1 cellular context compared by ENCODE assay signal in genomic region chr19:39406656-39407393, GRCh38.
A peak's percentile ranks its signal among the peaks of the same experiment; 100 is the strongest.
TF ChIP-seq lines count a peak whose summit lies in the region.

Gene ZFP36 (plus strand): TSS chr19:39406847. CDS start chr19:39406905, 58 bp downstream.

TF ChIP-seq in HepG2, 621 proteins besides CTCF, POLR2A, EP300 and RAD21 (continued from another document and continues in another):
- TF ChIP-seq CHD4 (IDR thresholded peaks at IDR 0.05; ENCODE audit: borderline replicate concordance, low read length), result peak; percentile 50; the same call in 1 of the 2 replicates
- TF ChIP-seq RBM39 (IDR thresholded peaks at IDR 0.05; ENCODE audit: low read depth, low read length, poor library complexity, severe bottlenecking), result peak; percentile 68
- TF ChIP-seq ZNF510 (CRISPR knock-in tag; IDR thresholded peaks at IDR 0.05; ENCODE audit: low read depth), result 0 out of 2 replicates have a peak, but pooled peaks have one; percentile 34
- TF ChIP-seq KDM3A (CRISPR knock-in tag; IDR thresholded peaks at IDR 0.05; ENCODE audit: low read depth), result peak; percentile 30; the same call in 1 of the 2 replicates
- peak; percentile 54; the same call in 1 of the 2 replicates for TF ChIP-seq ARHGAP35 (CRISPR knock-in tag; IDR thresholded peaks at IDR 0.05; ENCODE audit: borderline replicate concordance)
- TF ChIP-seq ZNF484 (CRISPR knock-in tag; IDR thresholded peaks at IDR 0.05; ENCODE audit: borderline replicate concordance, low read depth), result no peak
- TF ChIP-seq ZNF788 (CRISPR knock-in tag; IDR thresholded peaks at IDR 0.05; ENCODE audit: borderline replicate concordance), result peak; percentile 61
- peak; percentile 71 for TF ChIP-seq ZKSCAN5 (CRISPR knock-in tag; IDR thresholded peaks at IDR 0.05)
- 0 out of 2 replicates have a peak, but pooled peaks have one; percentile 78 for TF ChIP-seq ZNF138 (CRISPR knock-in tag; IDR thresholded peaks at IDR 0.05; ENCODE audit: low read depth)
- TF ChIP-seq ZNF296 (CRISPR knock-in tag; conservative IDR thresholded peaks at IDR 0.05), result 0 out of 2 replicates have a peak, but pooled peaks have one; percentile 19
- no peak for TF ChIP-seq ARNTL (CRISPR knock-in tag; IDR thresholded peaks at IDR 0.05)
- 0 out of 2 replicates have a peak, but pooled peaks have one; percentile 48 for TF ChIP-seq JUND (CRISPR knock-in tag; IDR thresholded peaks at IDR 0.05)
- TF ChIP-seq ZNF574 (CRISPR knock-in tag; IDR thresholded peaks at IDR 0.05), result peak; percentile 47; the same call in 1 of the 2 replicates
- TF ChIP-seq, protein P1, sequence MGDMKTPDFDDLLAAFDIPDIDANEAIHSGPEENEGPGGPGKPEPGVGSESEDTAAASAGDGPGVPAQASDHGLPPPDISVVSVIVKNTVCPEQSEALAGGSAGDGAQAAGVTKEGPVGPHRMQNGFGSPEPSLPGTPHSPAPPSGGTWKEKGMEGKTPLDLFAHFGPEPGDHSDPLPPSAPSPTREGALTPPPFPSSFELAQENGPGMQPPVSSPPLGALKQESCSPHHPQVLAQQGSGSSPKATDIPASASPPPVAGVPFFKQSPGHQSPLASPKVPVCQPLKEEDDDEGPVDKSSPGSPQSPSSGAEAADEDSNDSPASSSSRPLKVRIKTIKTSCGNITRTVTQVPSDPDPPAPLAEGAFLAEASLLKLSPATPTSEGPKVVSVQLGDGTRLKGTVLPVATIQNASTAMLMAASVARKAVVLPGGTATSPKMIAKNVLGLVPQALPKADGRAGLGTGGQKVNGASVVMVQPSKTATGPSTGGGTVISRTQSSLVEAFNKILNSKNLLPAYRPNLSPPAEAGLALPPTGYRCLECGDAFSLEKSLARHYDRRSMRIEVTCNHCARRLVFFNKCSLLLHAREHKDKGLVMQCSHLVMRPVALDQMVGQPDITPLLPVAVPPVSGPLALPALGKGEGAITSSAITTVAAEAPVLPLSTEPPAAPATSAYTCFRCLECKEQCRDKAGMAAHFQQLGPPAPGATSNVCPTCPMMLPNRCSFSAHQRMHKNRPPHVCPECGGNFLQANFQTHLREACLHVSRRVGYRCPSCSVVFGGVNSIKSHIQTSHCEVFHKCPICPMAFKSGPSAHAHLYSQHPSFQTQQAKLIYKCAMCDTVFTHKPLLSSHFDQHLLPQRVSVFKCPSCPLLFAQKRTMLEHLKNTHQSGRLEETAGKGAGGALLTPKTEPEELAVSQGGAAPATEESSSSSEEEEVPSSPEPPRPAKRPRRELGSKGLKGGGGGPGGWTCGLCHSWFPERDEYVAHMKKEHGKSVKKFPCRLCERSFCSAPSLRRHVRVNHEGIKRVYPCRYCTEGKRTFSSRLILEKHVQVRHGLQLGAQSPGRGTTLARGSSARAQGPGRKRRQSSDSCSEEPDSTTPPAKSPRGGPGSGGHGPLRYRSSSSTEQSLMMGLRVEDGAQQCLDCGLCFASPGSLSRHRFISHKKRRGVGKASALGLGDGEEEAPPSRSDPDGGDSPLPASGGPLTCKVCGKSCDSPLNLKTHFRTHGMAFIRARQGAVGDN (CRISPR knock-in tag; IDR thresholded peaks at IDR 0.05), result peak; percentile 75
- TF ChIP-seq, protein P2, sequence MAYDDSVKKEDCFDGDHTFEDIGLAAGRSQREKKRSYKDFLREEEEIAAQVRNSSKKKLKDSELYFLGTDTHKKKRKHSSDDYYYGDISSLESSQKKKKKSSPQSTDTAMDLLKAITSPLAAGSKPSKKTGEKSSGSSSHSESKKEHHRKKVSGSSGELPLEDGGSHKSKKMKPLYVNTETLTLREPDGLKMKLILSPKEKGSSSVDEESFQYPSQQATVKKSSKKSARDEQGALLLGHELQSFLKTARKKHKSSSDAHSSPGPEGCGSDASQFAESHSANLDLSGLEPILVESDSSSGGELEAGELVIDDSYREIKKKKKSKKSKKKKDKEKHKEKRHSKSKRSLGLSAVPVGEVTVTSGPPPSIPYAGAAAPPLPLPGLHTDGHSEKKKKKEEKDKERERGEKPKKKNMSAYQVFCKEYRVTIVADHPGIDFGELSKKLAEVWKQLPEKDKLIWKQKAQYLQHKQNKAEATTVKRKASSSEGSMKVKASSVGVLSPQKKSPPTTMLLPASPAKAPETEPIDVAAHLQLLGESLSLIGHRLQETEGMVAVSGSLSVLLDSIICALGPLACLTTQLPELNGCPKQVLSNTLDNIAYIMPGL (CRISPR knock-in tag; IDR thresholded peaks at IDR 0.05; ENCODE audit: borderline replicate concordance in 1 of 2, low read depth in 1 of 2), result peak in 1 of 2 experiments; percentile 66; a peak in 2 of 4 replicates
- TF ChIP-seq IKZF4 (CRISPR knock-in tag; IDR thresholded peaks at IDR 0.05; ENCODE audit: borderline replicate concordance, low read depth, not compliant biosample characterization), result no peak
- peak; percentile 90 for TF ChIP-seq GATA4 (IDR thresholded peaks at IDR 0.05; ENCODE audit: borderline replicate concordance, low read depth)
- TF ChIP-seq ZFP90 (CRISPR knock-in tag; IDR thresholded peaks at IDR 0.05; ENCODE audit: borderline replicate concordance), result peak; percentile 59; the same call in 1 of the 2 replicates
- 0 out of 2 replicates have a peak, but pooled peaks have one; percentile 61 for TF ChIP-seq ZSCAN12 (CRISPR knock-in tag; IDR thresholded peaks at IDR 0.05)
- TF ChIP-seq ZBTB7B (CRISPR knock-in tag; IDR thresholded peaks at IDR 0.05), result 0 out of 2 replicates have a peak, but pooled peaks have one; percentile 24
- TF ChIP-seq, protein P3, sequence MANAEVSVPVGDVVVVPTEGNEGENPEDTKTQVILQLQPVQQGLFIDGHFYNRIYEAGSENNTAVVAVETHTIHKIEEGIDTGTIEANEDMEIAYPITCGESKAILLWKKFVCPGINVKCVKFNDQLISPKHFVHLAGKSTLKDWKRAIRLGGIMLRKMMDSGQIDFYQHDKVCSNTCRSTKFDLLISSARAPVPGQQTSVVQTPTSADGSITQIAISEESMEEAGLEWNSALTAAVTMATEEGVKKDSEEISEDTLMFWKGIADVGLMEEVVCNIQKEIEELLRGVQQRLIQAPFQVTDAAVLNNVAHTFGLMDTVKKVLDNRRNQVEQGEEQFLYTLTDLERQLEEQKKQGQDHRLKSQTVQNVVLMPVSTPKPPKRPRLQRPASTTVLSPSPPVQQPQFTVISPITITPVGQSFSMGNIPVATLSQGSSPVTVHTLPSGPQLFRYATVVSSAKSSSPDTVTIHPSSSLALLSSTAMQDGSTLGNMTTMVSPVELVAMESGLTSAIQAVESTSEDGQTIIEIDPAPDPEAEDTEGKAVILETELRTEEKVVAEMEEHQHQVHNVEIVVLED (CRISPR knock-in tag; IDR thresholded peaks at IDR 0.05; ENCODE audit: borderline replicate concordance), result 0 out of 2 replicates have a peak, but pooled peaks have one; percentile 41
- TF ChIP-seq ZNF431 (CRISPR knock-in tag; IDR thresholded peaks at IDR 0.05; ENCODE audit: borderline replicate concordance, low read depth), result peak; percentile 60; the same call in 1 of the 2 replicates
- TF ChIP-seq HCFC1 (IDR thresholded peaks at IDR 0.05; ENCODE audit: low read depth, low read length), result no peak
- TF ChIP-seq ZNF709 (CRISPR knock-in tag; IDR thresholded peaks at IDR 0.05), result peak; percentile 51; the same call in 1 of the 2 replicates
- 0 out of 2 replicates have a peak, but pooled peaks have one; percentile 37 for TF ChIP-seq DMAP1 (CRISPR knock-in tag; IDR thresholded peaks at IDR 0.05)
- peak; percentile 70; the same call in 1 of the 2 replicates for TF ChIP-seq TGIF2 (CRISPR knock-in tag; IDR thresholded peaks at IDR 0.05)
- TF ChIP-seq CCDC6 (CRISPR knock-in tag; IDR thresholded peaks at IDR 0.05), result peak; percentile 73; the same call in 1 of the 2 replicates
- TF ChIP-seq, protein P4, sequence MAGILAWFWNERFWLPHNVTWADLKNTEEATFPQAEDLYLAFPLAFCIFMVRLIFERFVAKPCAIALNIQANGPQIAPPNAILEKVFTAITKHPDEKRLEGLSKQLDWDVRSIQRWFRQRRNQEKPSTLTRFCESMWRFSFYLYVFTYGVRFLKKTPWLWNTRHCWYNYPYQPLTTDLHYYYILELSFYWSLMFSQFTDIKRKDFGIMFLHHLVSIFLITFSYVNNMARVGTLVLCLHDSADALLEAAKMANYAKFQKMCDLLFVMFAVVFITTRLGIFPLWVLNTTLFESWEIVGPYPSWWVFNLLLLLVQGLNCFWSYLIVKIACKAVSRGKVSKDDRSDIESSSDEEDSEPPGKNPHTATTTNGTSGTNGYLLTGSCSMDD (CRISPR knock-in tag; IDR thresholded peaks at IDR 0.05), result no peak
- 0 out of 2 replicates have a peak, but pooled peaks have one; percentile 29 for TF ChIP-seq SMAD3 (CRISPR knock-in tag; IDR thresholded peaks at IDR 0.05)
- TF ChIP-seq ATAD3A (CRISPR knock-in tag; IDR thresholded peaks at IDR 0.05), result no peak
- TF ChIP-seq, protein P5, sequence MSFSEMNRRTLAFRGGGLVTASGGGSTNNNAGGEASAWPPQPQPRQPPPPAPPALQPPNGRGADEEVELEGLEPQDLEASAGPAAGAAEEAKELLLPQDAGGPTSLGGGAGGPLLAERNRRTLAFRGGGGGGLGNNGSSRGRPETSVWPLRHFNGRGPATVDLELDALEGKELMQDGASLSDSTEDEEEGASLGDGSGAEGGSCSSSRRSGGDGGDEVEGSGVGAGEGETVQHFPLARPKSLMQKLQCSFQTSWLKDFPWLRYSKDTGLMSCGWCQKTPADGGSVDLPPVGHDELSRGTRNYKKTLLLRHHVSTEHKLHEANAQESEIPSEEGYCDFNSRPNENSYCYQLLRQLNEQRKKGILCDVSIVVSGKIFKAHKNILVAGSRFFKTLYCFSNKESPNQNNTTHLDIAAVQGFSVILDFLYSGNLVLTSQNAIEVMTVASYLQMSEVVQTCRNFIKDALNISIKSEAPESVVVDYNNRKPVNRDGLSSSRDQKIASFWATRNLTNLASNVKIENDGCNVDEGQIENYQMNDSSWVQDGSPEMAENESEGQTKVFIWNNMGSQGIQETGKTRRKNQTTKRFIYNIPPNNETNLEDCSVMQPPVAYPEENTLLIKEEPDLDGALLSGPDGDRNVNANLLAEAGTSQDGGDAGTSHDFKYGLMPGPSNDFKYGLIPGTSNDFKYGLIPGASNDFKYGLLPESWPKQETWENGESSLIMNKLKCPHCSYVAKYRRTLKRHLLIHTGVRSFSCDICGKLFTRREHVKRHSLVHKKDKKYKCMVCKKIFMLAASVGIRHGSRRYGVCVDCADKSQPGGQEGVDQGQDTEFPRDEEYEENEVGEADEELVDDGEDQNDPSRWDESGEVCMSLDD (CRISPR knock-in tag; IDR thresholded peaks at IDR 0.05; ENCODE audit: borderline replicate concordance), result no peak; the same call in 1 of the 2 replicates
- TF ChIP-seq, protein P6, sequence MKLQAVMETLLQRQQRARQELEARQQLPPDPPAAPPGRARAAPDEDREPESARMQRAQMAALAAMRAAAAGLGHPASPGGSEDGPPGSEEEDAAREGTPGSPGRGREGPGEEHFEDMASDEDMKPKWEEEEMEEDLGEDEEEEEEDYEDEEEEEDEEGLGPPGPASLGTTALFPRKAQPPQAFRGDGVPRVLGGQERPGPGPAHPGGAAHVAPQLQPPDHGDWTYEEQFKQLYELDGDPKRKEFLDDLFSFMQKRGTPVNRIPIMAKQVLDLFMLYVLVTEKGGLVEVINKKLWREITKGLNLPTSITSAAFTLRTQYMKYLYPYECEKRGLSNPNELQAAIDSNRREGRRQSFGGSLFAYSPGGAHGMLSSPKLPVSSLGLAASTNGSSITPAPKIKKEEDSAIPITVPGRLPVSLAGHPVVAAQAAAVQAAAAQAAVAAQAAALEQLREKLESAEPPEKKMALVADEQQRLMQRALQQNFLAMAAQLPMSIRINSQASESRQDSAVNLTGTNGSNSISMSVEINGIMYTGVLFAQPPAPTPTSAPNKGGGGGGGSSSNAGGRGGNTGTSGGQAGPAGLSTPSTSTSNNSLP (IDR thresholded peaks at IDR 0.05; ENCODE audit: low read depth, low read length), result no peak
- TF ChIP-seq NFKB2 (CRISPR knock-in tag; IDR thresholded peaks at IDR 0.05; ENCODE audit: borderline replicate concordance), result peak; percentile 27; the same call in 1 of the 2 replicates
- TF ChIP-seq ZNF274 (CRISPR knock-in tag; IDR thresholded peaks at IDR 0.05), result peak; percentile 47; the same call in 1 of the 2 replicates
- no peak for TF ChIP-seq SNRNP70 (IDR thresholded peaks at IDR 0.05; ENCODE audit: low read depth, low read length)
- peak; percentile 66; the same call in 1 of the 2 replicates for TF ChIP-seq MEF2D (CRISPR knock-in tag; IDR thresholded peaks at IDR 0.05)
- TF ChIP-seq MED1 (CRISPR knock-in tag; IDR thresholded peaks at IDR 0.05), result peak; percentile 75; the same call in 1 of the 2 replicates
- peak; percentile 97 for TF ChIP-seq POLR2G (IDR thresholded peaks at IDR 0.05; ENCODE audit: low read depth, low read length)
- TF ChIP-seq ZNF563 (CRISPR knock-in tag; IDR thresholded peaks at IDR 0.05), result peak; percentile 68; the same call in 1 of the 2 replicates
- TF ChIP-seq, protein P7, sequence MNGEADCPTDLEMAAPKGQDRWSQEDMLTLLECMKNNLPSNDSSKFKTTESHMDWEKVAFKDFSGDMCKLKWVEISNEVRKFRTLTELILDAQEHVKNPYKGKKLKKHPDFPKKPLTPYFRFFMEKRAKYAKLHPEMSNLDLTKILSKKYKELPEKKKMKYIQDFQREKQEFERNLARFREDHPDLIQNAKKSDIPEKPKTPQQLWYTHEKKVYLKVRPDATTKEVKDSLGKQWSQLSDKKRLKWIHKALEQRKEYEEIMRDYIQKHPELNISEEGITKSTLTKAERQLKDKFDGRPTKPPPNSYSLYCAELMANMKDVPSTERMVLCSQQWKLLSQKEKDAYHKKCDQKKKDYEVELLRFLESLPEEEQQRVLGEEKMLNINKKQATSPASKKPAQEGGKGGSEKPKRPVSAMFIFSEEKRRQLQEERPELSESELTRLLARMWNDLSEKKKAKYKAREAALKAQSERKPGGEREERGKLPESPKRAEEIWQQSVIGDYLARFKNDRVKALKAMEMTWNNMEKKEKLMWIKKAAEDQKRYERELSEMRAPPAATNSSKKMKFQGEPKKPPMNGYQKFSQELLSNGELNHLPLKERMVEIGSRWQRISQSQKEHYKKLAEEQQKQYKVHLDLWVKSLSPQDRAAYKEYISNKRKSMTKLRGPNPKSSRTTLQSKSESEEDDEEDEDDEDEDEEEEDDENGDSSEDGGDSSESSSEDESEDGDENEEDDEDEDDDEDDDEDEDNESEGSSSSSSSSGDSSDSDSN (CRISPR knock-in tag; IDR thresholded peaks at IDR 0.05), result 0 out of 2 replicates have a peak, but pooled peaks have one; percentile 52
- peak; percentile 76; the same call in 1 of the 2 replicates for TF ChIP-seq PRMT3 (CRISPR knock-in tag; IDR thresholded peaks at IDR 0.05; ENCODE audit: borderline replicate concordance, low read depth)
- TF ChIP-seq MATR3 (CRISPR knock-in tag; IDR thresholded peaks at IDR 0.05), result no peak
- peak; percentile 59; the same call in 1 of the 2 replicates for TF ChIP-seq ZNF232 (CRISPR knock-in tag; IDR thresholded peaks at IDR 0.05; ENCODE audit: borderline replicate concordance)
